Comparison of ENCODE assay signal across 8 cellular contexts in genomic region chr20:48823960-48824497, GRCh38. TPM values are rescaled to one million over a fixed set of nuclear protein-coding genes. Genes with fewer than 3 reads are reported as not detected.
DNase-seq lines count a peak whose midpoint lies in the region; ATAC-seq and TF ChIP-seq lines count a peak whose summit lies in the region.

No MANE protein-coding gene starts in this region.

- H3K36me3 Mint-ChIP-seq in CD14-positive monocyte, result peaks cover 36 to 42% of the 10 kb centered on the region in 2 donors

- peaks cover 0 to 2% (median 0%) of the 10 kb centered on the region in 7 donors for H3K9me3 Mint-ChIP-seq in CD14-positive monocyte

- peaks cover 0 to 84% (median 6%) of the 10 kb centered on the region in 4 donors for H3K27me3 ChIP-seq in esophagus squamous epithelium

- H3K4me1 ChIP-seq in esophagus squamous epithelium, result peaks cover 13 to 91% (median 16%) of the 10 kb centered on the region in 3 donors

- TF ChIP-seq CTCF in CD14-positive monocyte (IDR thresholded peaks at IDR 0.05) (no peak), esophagus squamous epithelium (IDR thresholded peaks at IDR 0.05) (no peak)

- no peaks in the 10 kb centered on the region for H3K27me3 Mint-ChIP-seq in CD14-positive monocyte (ENCODE audit: low read depth in 3 of 3)

- H3K27ac Mint-ChIP-seq in CD14-positive monocyte, result peak overlapping the region; percentile 94 to 100 (median 98)

- ATAC-seq in HG03342 (IDR thresholded peaks at IDR 0.05; ENCODE audit: unreplicated experiment), result peak; percentile 37

- H3K4me3 ChIP-seq in esophagus squamous epithelium, result peak overlapping the region in 2 of 4 donors; percentile 70 to 76

- intact Hi-C loops in CD14-positive monocyte (cut with micrococcal nuclease), result loop anchor here (2.0 to 10.0 kb wide), 5 partner anchors 37 to 169 kb away; no protein-coding TSS in a partner anchor
- intact Hi-C loops in esophagus squamous epithelium (cut with DNase I), result no loop called here

- 27 to 32% methylated on average over 3 to 7 of the region's 8 CpGs for WGBS in esophagus squamous epithelium, 2 donors

- no peaks in the 10 kb centered on the region for H3K36me3 ChIP-seq in esophagus squamous epithelium

- peak overlapping the region; percentile 95 to 98 for H3K4me3 Mint-ChIP-seq in CD14-positive monocyte

- H3K9me3 ChIP-seq in esophagus squamous epithelium, result no peaks in the 10 kb centered on the region

- DNase-seq in CD14-positive monocyte (ENCODE audit: low spot score) (peak; percentile 81), esophagus squamous epithelium (lab: John Stamatoyannopoulos, UW) (no peak), NCI-H1694 (lab: John Stamatoyannopoulos, UW) (no peak), DMS114 treated with DMSO at 0.1 percent for 48 hours (lab: John Stamatoyannopoulos, UW; ENCODE audit: unreplicated experiment) (no peak), NCI-H146 (lab: John Stamatoyannopoulos, UW) (no peak)
- DNase-seq in activated CD4-positive, alpha-beta T cell treated with anti-CD3 and anti-CD28 coated beads, Interleukin-2, amount 50 U/mL, for 1 hour, result peak; percentile 36
- DNase-seq in stimulated activated CD4-positive, alpha-beta T cell treated with anti-CD3 and anti-CD28 coated beads, Interleukin-1b, Interleukin-23, amount 100 ng/mL, for 48 hours, result peak; percentile 82

- peak overlapping the region; percentile 22 to 85 (median 61) for H3K27ac ChIP-seq in esophagus squamous epithelium

- no peak for TF ChIP-seq POLR2A in esophagus squamous epithelium (IDR thresholded peaks at IDR 0.05)

- peaks cover 74% of the 10 kb centered on the region for H3K4me1 Mint-ChIP-seq in CD14-positive monocyte

RNA-seq across cellular contexts. Expression of gene PREX1, which starts 3.8 kb away (rescaled TPM):
- polyA plus RNA-seq in CD14-positive monocyte, result 10 to 100 TPM; 24.3 to 27.5 TPM
- total RNA-seq in esophagus squamous epithelium, result 10 to 100 TPM in 2 of 4 donors, 1 to 10 TPM in 2; 4.9 to 25.9 (median 8.9) TPM

Comparison
In these comparisons a context has a peak if more than half of its experiments do, and no peak if none do; other contexts are left out.
1. DNase-seq: peak in CD14-positive monocyte (single experiment), activated CD4-positive, alpha-beta T cell treated with anti-CD3 and anti-CD28 coated beads, Interleukin-2, amount 50 U/mL, for 1 hour (single experiment) and stimulated activated CD4-positive, alpha-beta T cell treated with anti-CD3 and anti-CD28 coated beads, Interleukin-1b, Interleukin-23, amount 100 ng/mL, for 48 hours (single experiment); none in esophagus squamous epithelium (single experiment), NCI-H1694 (single experiment), DMS114 treated with DMSO at 0.1 percent for 48 hours (single experiment) and NCI-H146 (single experiment).